In genomic region chr7:80060218-80060806, GRCh38 we compare ENCODE assay signal across 8 cellular contexts.
A peak's percentile ranks its signal among the peaks of the same experiment; 100 is the strongest.
DNase-seq lines count a peak whose midpoint lies in the region; ATAC-seq and TF ChIP-seq lines count a peak whose summit lies in the region.

No MANE protein-coding gene starts in this region.

- DNase-seq in left ventricle myocardium inferior (no peak), left ventricle myocardium superior (no peak), NCI-H1105 treated with DMSO at 0.1 percent for 48 hours (lab: John Stamatoyannopoulos, UW) (peak; percentile 59), SW 1271 (lab: John Stamatoyannopoulos, UW) (peak; percentile 13 to 33), hepatic stellate cell (ENCODE audit: low spot score) (peak; percentile 19), thoracic aorta (ENCODE audit: low spot score) (no peak), mesenteric fat pad (ENCODE audit: low spot score) (no peak)

- no peak for ATAC-seq in left ventricle myocardium superior
- no peak for ATAC-seq in thoracic aorta (ENCODE audit: insufficient number of reproducible peaks, low FRiP score, low read depth)
- ATAC-seq in GM21737 (IDR thresholded peaks at IDR 0.05; ENCODE audit: unreplicated experiment) = no peak

- H3K27ac ChIP-seq in left ventricle myocardium inferior (replicated peaks) (no peak overlapping the region), thoracic aorta (no peak overlapping the region)

- H3K4me3 ChIP-seq in left ventricle myocardium inferior (no peak overlapping the region), thoracic aorta (no peak overlapping the region)

- no peaks in the 10 kb centered on the region for H3K36me3 ChIP-seq in left ventricle myocardium inferior
- H3K36me3 ChIP-seq in thoracic aorta = no peaks in the 10 kb centered on the region

- H3K27me3 ChIP-seq in left ventricle myocardium inferior (ENCODE audit: low read depth) (no peaks in the 10 kb centered on the region), thoracic aorta (replicated peaks; ENCODE audit: insufficient read depth) (no peaks in the 10 kb centered on the region)

- TF ChIP-seq CTCF in left ventricle myocardium inferior (IDR thresholded peaks at IDR 0.05; ENCODE audit: borderline replicate concordance) (peak; percentile 67), thoracic aorta (IDR thresholded peaks at IDR 0.05) (peak; percentile 47)

- H3K4me1 ChIP-seq in left ventricle myocardium inferior (no peaks in the 10 kb centered on the region), thoracic aorta (ENCODE audit: control insufficient read depth in 1 of 2, low read depth in 2 of 2) (no peaks in the 10 kb centered on the region)

- intact Hi-C loops in left ventricle myocardium inferior (cut with micrococcal nuclease) (no loop called here), left ventricle myocardium superior (cut with micrococcal nuclease) (no loop called here)

- H3K9me3 ChIP-seq in left ventricle myocardium inferior (replicated peaks) = peaks cover 8% of the 10 kb centered on the region
- no peaks in the 10 kb centered on the region for H3K9me3 ChIP-seq in thoracic aorta

Comparison
In these comparisons a context has a peak if more than half of its experiments do, and no peak if none do; other contexts are left out.
1. DNase-seq: peak in NCI-H1105 treated with DMSO at 0.1 percent for 48 hours (single experiment), SW 1271 (2 of 2) and hepatic stellate cell (single experiment); none in left ventricle myocardium inferior (single experiment), left ventricle myocardium superior (single experiment), thoracic aorta (single experiment) and mesenteric fat pad (single experiment).